Comparison of ENCODE assay signal across 10 cellular contexts in the genomic region with DNA sequence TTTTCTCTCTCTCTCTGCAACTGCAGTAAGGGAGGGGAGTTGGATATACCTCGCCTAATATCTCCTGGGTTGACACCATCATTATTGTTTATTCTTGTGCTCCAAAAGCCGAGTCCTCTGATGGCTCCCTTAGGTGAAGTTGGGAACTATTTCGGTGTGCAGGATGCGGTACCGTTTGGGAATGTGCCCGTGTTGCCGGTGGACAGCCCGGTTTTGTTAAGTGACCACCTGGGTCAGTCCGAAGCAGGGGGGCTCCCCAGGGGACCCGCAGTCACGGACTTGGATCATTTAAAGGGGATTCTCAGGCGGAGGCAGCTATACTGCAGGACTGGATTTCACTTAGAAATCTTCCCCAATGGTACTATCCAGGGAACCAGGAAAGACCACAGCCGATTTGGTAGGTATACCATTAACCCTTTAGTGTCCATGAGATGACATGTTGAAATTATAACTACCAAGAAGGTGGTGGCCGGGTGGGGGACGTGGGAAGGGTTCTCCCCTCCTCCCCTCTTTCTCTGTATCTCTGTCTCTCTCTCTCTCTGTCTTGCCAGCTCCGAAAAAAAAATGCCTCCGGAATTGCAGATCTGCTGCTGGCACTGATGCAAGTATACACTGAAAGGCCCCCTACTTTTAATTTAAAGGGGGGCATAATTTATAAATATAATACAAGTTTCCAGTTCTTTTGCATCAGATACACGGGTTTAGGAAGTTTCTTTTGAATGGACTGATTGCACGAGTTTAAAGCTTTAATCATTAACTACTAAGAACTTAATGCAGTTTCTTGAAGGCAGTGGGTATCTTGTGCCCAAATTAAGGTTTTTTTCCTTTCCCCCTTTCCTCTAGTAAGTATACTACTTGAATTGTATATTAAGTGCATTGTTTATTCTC. TPM values are rescaled to one million over a fixed set of nuclear protein-coding genes. Genes with fewer than 3 reads are reported as not detected.
DNase-seq lines count a peak whose midpoint lies in the region; ATAC-seq and TF ChIP-seq lines count a peak whose summit lies in the region.
"Had no signal": no experiment of that assay in that cellular context is flagged by ENCODE, and none has a peak within 500 bp of the region (broad histone marks: within the 10 kb centered on the region; RNA-seq: fewer than 3 reads in every experiment).

No MANE protein-coding gene starts in this region.

- peaks cover 47% of the 10 kb centered on the region for H3K4me1 Mint-ChIP-seq in activated T-cell treated with anti-CD3 and anti-CD28 coated beads, Interleukin-2, amount 50 U/mL, for 4 hours (ENCODE audit: low read depth)
- H3K4me1 Mint-ChIP-seq in type B pancreatic cell (ENCODE audit: unreplicated experiment) = peaks cover 23% of the 10 kb centered on the region

- no peaks in the 10 kb centered on the region for H3K9me3 Mint-ChIP-seq in activated T-cell treated with anti-CD3 and anti-CD28 coated beads, Interleukin-2, amount 50 U/mL, for 4 hours
- H3K9me3 Mint-ChIP-seq in type B pancreatic cell = no peaks in the 10 kb centered on the region

- peak overlapping the region; percentile 96 for H3K27ac Mint-ChIP-seq in type B pancreatic cell

- peaks cover 35% of the 10 kb centered on the region for H3K27me3 Mint-ChIP-seq in activated T-cell treated with anti-CD3 and anti-CD28 coated beads, Interleukin-2, amount 50 U/mL, for 4 hours (ENCODE audit: low read depth)
- H3K27me3 Mint-ChIP-seq in type B pancreatic cell = peaks cover 64% of the 10 kb centered on the region

- peak overlapping the region; percentile 86 for H3K4me3 Mint-ChIP-seq in activated T-cell treated with anti-CD3 and anti-CD28 coated beads, Interleukin-2, amount 50 U/mL, for 4 hours
- peak overlapping the region; percentile 96 for H3K4me3 Mint-ChIP-seq in type B pancreatic cell

- H3K4me1 ChIP-seq in left ventricle myocardium inferior (peaks cover 83% of the 10 kb centered on the region), lower lobe of right lung (peaks cover 54% of the 10 kb centered on the region), testis (peaks cover 19% of the 10 kb centered on the region)

- H3K27me3 ChIP-seq in left ventricle myocardium inferior (ENCODE audit: low read depth) (peaks cover 77% of the 10 kb centered on the region), lower lobe of right lung (ENCODE audit: low read depth) (peaks cover 71% of the 10 kb centered on the region), testis (no peaks in the 10 kb centered on the region)

- H3K27ac ChIP-seq in left ventricle myocardium inferior (replicated peaks) = peak overlapping the region; percentile 90
- H3K27ac ChIP-seq in lower lobe of right lung = no peak overlapping the region
- no peak overlapping the region for H3K27ac ChIP-seq in testis

- no peak for ATAC-seq in Right ventricle myocardium inferior
- no peak for ATAC-seq in activated T-cell treated with anti-CD3 and anti-CD28 coated beads, Interleukin-2, amount 50 U/mL, for 4 hours
- ATAC-seq in lower lobe of right lung = no peak
- ATAC-seq in GM18511 (IDR thresholded peaks at IDR 0.05; ENCODE audit: unreplicated experiment) = no peak
- no peak for ATAC-seq in GM18520 (IDR thresholded peaks at IDR 0.05; ENCODE audit: unreplicated experiment)

- H3K36me3 Mint-ChIP-seq in activated T-cell treated with anti-CD3 and anti-CD28 coated beads, Interleukin-2, amount 50 U/mL, for 4 hours (ENCODE audit: insufficient read depth) = no peaks in the 10 kb centered on the region
- H3K36me3 Mint-ChIP-seq in type B pancreatic cell = peaks cover 2% of the 10 kb centered on the region

- no peaks in the 10 kb centered on the region for H3K36me3 ChIP-seq in left ventricle myocardium inferior
- H3K36me3 ChIP-seq in lower lobe of right lung = no peaks in the 10 kb centered on the region
- no peaks in the 10 kb centered on the region for H3K36me3 ChIP-seq in testis (ENCODE audit: low read depth, missing control alignments)

- WGBS in testis, 2 donors = 1% methylated on average over 19 of the region's 19 CpGs

- DNase-seq in left ventricle myocardium inferior (no peak), Right ventricle myocardium inferior (ENCODE audit: missing footprints) (no peak), lower lobe of right lung (no peak), type B pancreatic cell (ENCODE audit: extremely low spot score, unreplicated experiment) (no peak), testis (no peak)
- no peak for DNase-seq in activated T-cell treated with anti-CD3 and anti-CD28 coated beads, Interleukin-2, amount 50 U/mL, for 4 hours
- DNase-seq: activated naive CD4-positive, alpha-beta T cell had no signal

- TF ChIP-seq CTCF in left ventricle myocardium inferior (IDR thresholded peaks at IDR 0.05; ENCODE audit: borderline replicate concordance) = no peak
- no peak for TF ChIP-seq CTCF in lower lobe of right lung (IDR thresholded peaks at IDR 0.05)
- no peak for TF ChIP-seq CTCF in type B pancreatic cell (conservative IDR thresholded peaks at IDR 0.05)
- TF ChIP-seq CTCF in testis (IDR thresholded peaks at IDR 0.05) = no peak

- TF ChIP-seq POLR2A in testis (IDR thresholded peaks at IDR 0.05) = no peak

- no peaks in the 10 kb centered on the region for H3K9me3 ChIP-seq in left ventricle myocardium inferior (replicated peaks)
- H3K9me3 ChIP-seq in lower lobe of right lung = no peaks in the 10 kb centered on the region
- no peaks in the 10 kb centered on the region for H3K9me3 ChIP-seq in testis

- H3K4me3 ChIP-seq in left ventricle myocardium inferior (peak overlapping the region; percentile 82), lower lobe of right lung (peak overlapping the region; percentile 72), testis (peak overlapping the region in 1 of 2 donors; percentile 62)

- intact Hi-C loops in left ventricle myocardium inferior (cut with micrococcal nuclease) (no loop called here), Right ventricle myocardium inferior (cut with DNase I) (loop anchor here (5.0 to 10.0 kb wide), 3 partner anchors 70 to 773 kb away; a partner anchor contains a TSS), lower lobe of right lung (cut with DNase I) (no loop called here), testis (cut with DNase I; ENCODE audit: low total_unique reads) (no loop called here)

RNA-seq across cellular contexts. Expression of a gene that starts 1.2 kb away (rescaled TPM):
- total RNA-seq in left ventricle myocardium inferior = 12.3 TPM
- total RNA-seq in Right ventricle myocardium inferior = 12.6 TPM
- 1 to 10 TPM in 1 of 3 donors, under 1 TPM in 2; 0.54 to 3.0 (median 0.63) TPM for total RNA-seq in activated T-cell treated with anti-CD3 and anti-CD28 coated beads, Interleukin-2, amount 50 U/mL, for 4 hours
- 1.6 TPM for total RNA-seq in lower lobe of right lung
- total RNA-seq in type B pancreatic cell (ENCODE audit: low replicate concordance) = 7.6 and 10.4 TPM in 2 replicates
- 1 to 10 TPM in 1 of 2 donors, under 1 TPM in 1; 0.79 to 1.5 TPM for total RNA-seq in testis
- polyA plus RNA-seq in testis (ENCODE audit: insufficient read depth, low read depth, low replicate concordance) = 4.3 TPM
- total RNA-seq: NCI-H460 had no signal
